14 cellular contexts compared by ENCODE assay signal in genomic region chr6:112802154-112802553, GRCh38.
DNase-seq lines count a peak whose midpoint lies in the region; ATAC-seq, FAIRE-seq and TF ChIP-seq lines count a peak whose summit lies in the region.
"Had no signal": no experiment of that assay in that cellular context is flagged by ENCODE, and none has a peak within 500 bp of the region (broad histone marks: within the 10 kb centered on the region; RNA-seq: fewer than 3 reads in every experiment).

No MANE protein-coding gene starts in this region.

- WGBS in GM23248 (ENCODE audit: low coverage in 1 of 2, low lambda C conversion rate in 2 of 2, missing lambda C conversion rate in 2 of 2), 2 experiments = 30 to 46% methylated on average over 1 of the region's 1 CpG
- WGBS in SK-N-SH (ENCODE audit: low lambda C conversion rate) = 25% methylated on average over 1 of the region's 1 CpG

- H3K79me2 ChIP-seq in GM23248 (ENCODE audit: insufficient read depth) (no peaks in the 10 kb centered on the region), SK-N-SH (ENCODE audit: insufficient read depth) (no peaks in the 10 kb centered on the region)

- peak overlapping the region; percentile 49 for H3K4me3 ChIP-seq in GM23248
- H3K4me3 ChIP-seq in SK-N-SH (ENCODE audit: low read depth in 2 of 2, low read length in 1 of 2) = no peak overlapping the region
- H3K4me3 ChIP-seq in fibroblast of mammary gland (ENCODE audit: control insufficient read depth, low read depth, low read length) = no peak overlapping the region
- no peak overlapping the region for H3K4me3 ChIP-seq in retinal pigment epithelial cell (ENCODE audit: low read length)

- H3K4me1 ChIP-seq in GM23248 (ENCODE audit: insufficient read depth) = peaks cover 38% of the 10 kb centered on the region
- peaks cover 0 to 8% of the 10 kb centered on the region in 2 experiments; a peak in 2 of 4 replicates for H3K4me1 ChIP-seq in SK-N-SH (ENCODE audit: control insufficient read depth in 1 of 2, insufficient read depth in 2 of 2, low read depth in 1 of 2, low read length in 1 of 2)

- H4K20me1 ChIP-seq in GM23248 (ENCODE audit: insufficient read depth) = no peaks in the 10 kb centered on the region
- H4K20me1 ChIP-seq in SK-N-SH (ENCODE audit: insufficient read depth) = no peaks in the 10 kb centered on the region

- TF ChIP-seq CTCF in SK-N-SH (IDR thresholded peaks at IDR 0.05) = no peak
- TF ChIP-seq CTCF in fibroblast of mammary gland (conservative IDR thresholded peaks at IDR 0.05; ENCODE audit: control insufficient read depth, insufficient read depth, low read depth, low read length) = no peak
- TF ChIP-seq CTCF in retinal pigment epithelial cell (conservative IDR thresholded peaks at IDR 0.05; ENCODE audit: low read depth, low read length) = no peak

- no peak for ATAC-seq in HG03175 (IDR thresholded peaks at IDR 0.05; ENCODE audit: unreplicated experiment)
- ATAC-seq: activated CD8-positive, alpha-beta T cell treated with anti-CD3 and anti-CD28 coated beads, Interleukin-2, amount 10 ng/mL, durations not matched to agents 7 days and 5 days; naive thymus-derived CD4-positive, alpha-beta T cell; T-cell had no signal

- H3K4me2 ChIP-seq in GM23248 (ENCODE audit: unreplicated experiment) = peak overlapping the region; percentile 74
- H3K4me2 ChIP-seq in SK-N-SH = peak overlapping the region; percentile 4; the same call in 1 of the 2 replicates

- H3K27ac ChIP-seq in GM23248 (peak overlapping the region; percentile 56), SK-N-SH (ENCODE audit: low read depth in 2 of 2, low read length in 1 of 2) (peak overlapping the region; percentile 85 to 89)

- H3F3A ChIP-seq in GM23248 (ENCODE audit: insufficient read depth) (peaks cover 26% of the 10 kb centered on the region), SK-N-SH (replicated peaks; ENCODE audit: insufficient read depth) (peaks cover 24% of the 10 kb centered on the region)

- in situ Hi-C loops in GM23248 (cut with MboI) = no loop called here

- H3K27me3 ChIP-seq in GM23248 (replicated peaks; ENCODE audit: insufficient read depth) (no peaks in the 10 kb centered on the region), SK-N-SH (ENCODE audit: insufficient read depth) (no peaks in the 10 kb centered on the region)

- H3K36me3 ChIP-seq in GM23248 (ENCODE audit: low read depth) (no peaks in the 10 kb centered on the region), SK-N-SH (replicated peaks in 1 of 2; ENCODE audit: control insufficient read depth in 1 of 2, insufficient read depth in 2 of 2, low read length in 1 of 2) (no peaks in the 10 kb centered on the region)

- FAIRE-seq in frontal cortex (lab: Jason Lieb, UNC) = no peak

- TF ChIP-seq EP300 in SK-N-SH (IDR thresholded peaks at IDR 0.05; ENCODE audit: borderline replicate concordance in 1 of 2, low read depth in 1 of 2, low read length in 1 of 2) = peak in 1 of 2 experiments; percentile 77; a peak in 1 of 4 replicates

- peak overlapping the region; percentile 32 for H3K9ac ChIP-seq in GM23248
- H3K9ac ChIP-seq in SK-N-SH = peak overlapping the region; percentile 46

- POLR2A ChIA-PET in SK-N-SH (lab: Yijun Ruan, JAX) = no interaction called here

- H2AFZ ChIP-seq in GM23248 (peak overlapping the region; percentile 76), SK-N-SH (ENCODE audit: low read depth) (peak overlapping the region; percentile 93)

- no peaks in the 10 kb centered on the region for H3K9me2 ChIP-seq in GM23248 (ENCODE audit: insufficient read depth)
- no peaks in the 10 kb centered on the region for H3K9me2 ChIP-seq in SK-N-SH

- CTCF ChIA-PET in SK-N-SH (lab: Yijun Ruan, JAX) = interaction anchor here (1.2 to 1.5 kb wide), 2 partner anchors 9 to 1057 kb away, joined by 3 to 5 read pairs; no protein-coding TSS in a partner anchor

- no peak for TF ChIP-seq RAD21 in SK-N-SH (IDR thresholded peaks at IDR 0.05; ENCODE audit: low read length)

- no peaks in the 10 kb centered on the region for H3K9me3 ChIP-seq in GM23248 (ENCODE audit: low read depth)
- no peaks in the 10 kb centered on the region for H3K9me3 ChIP-seq in SK-N-SH

- DNase-seq in GM23248 = peak; percentile 73
- no peak for DNase-seq in SK-N-SH
- peak; percentile 90 for DNase-seq in fibroblast of mammary gland (ENCODE audit: low read depth)
- DNase-seq in retinal pigment epithelial cell (ENCODE audit: low read depth) = peak; percentile 52
- no peak for DNase-seq in frontal cortex (ENCODE audit: low spot score in 2 of 2)
- no peak for DNase-seq in 8988T
- DNase-seq in NCI-H2196 (lab: John Stamatoyannopoulos, UW; ENCODE audit: unreplicated experiment) = no peak
- DNase-seq: activated CD8-positive, alpha-beta T cell treated with anti-CD3 and anti-CD28 coated beads, Interleukin-2, amount 10 ng/mL, durations not matched to agents 7 days and 5 days; DMS153; naive thymus-derived CD4-positive, alpha-beta T cell; NCI-H1092 treated with DMSO at 0.1 percent for 48 hours; NCI-H69; T-cell had no signal

TF ChIP-seq in SK-N-SH, 30 proteins besides CTCF, POLR2A, EP300 and RAD21 (continues in another document):
- TF ChIP-seq JUND (IDR thresholded peaks at IDR 0.05) (peak; percentile 86), RFX5 (IDR thresholded peaks at IDR 0.05; ENCODE audit: low read length) (no peak), SMC3 (IDR thresholded peaks at IDR 0.05; ENCODE audit: low read depth, low read length) (no peak), ELF1 (IDR thresholded peaks at IDR 0.05) (peak; percentile 18; the same call in 1 of the 2 replicates), PBX3 (IDR thresholded peaks at IDR 0.05) (peak; percentile 42; the same call in 1 of the 2 replicates), FOXM1 (IDR thresholded peaks at IDR 0.05; ENCODE audit: low read depth) (no peak), TAF1 (IDR thresholded peaks at IDR 0.05; ENCODE audit: borderline replicate concordance, low read depth, low read length) (peak; percentile 23; the same call in 1 of the 2 replicates), MAX (IDR thresholded peaks at IDR 0.05; ENCODE audit: low read depth) (peak; percentile 62; the same call in 1 of the 2 replicates), RCOR1 (IDR thresholded peaks at IDR 0.05; ENCODE audit: low read length) (no peak), MEF2A (IDR thresholded peaks at IDR 0.05; ENCODE audit: borderline replicate concordance, low read depth) (0 out of 2 replicates have a peak, but pooled peaks have one; percentile 6), USF1 (IDR thresholded peaks at IDR 0.05; ENCODE audit: borderline replicate concordance, low read depth) (no peak), REST (IDR thresholded peaks at IDR 0.05; ENCODE audit: low read depth, low read length) (no peak), RXRA (IDR thresholded peaks at IDR 0.05; ENCODE audit: borderline replicate concordance, low read depth) (peak; percentile 14; the same call in 1 of the 2 replicates), USF2 (IDR thresholded peaks at IDR 0.05; ENCODE audit: borderline replicate concordance, low read depth, low read length) (no peak)

Comparison
In these comparisons a context has a peak if more than half of its experiments do, and no peak if none do; other contexts are left out.
1. DNase-seq: peak in GM23248 (single experiment), fibroblast of mammary gland (single experiment) and retinal pigment epithelial cell (single experiment); none in SK-N-SH (single experiment), frontal cortex (0 of 2), 8988T (single experiment) and NCI-H2196 (single experiment).